In genomic region chr2:88321614-88322248, GRCh38 we compare ENCODE assay signal across 2 cellular contexts.
A peak's percentile ranks its signal among the peaks of the same experiment; 100 is the strongest.
TF ChIP-seq lines count a peak whose summit lies in the region.

No MANE protein-coding gene starts in this region.

TF ChIP-seq in H1, 55 proteins besides CTCF, POLR2A, EP300 and RAD21:
- no peak for TF ChIP-seq BRCA1 (IDR thresholded peaks at IDR 0.05; ENCODE audit: low read depth, low read length)
- TF ChIP-seq SIN3A (conservative IDR thresholded peaks at IDR 0.05 in 1 of 2, IDR thresholded peaks at IDR 0.05 in 1 of 2; ENCODE audit: low read depth in 1 of 2, low read length in 2 of 2): no peak
- no peak for TF ChIP-seq CREB1 (IDR thresholded peaks at IDR 0.05)
- TF ChIP-seq CHD1 (IDR thresholded peaks at IDR 0.05; ENCODE audit: low read depth, low read length): no peak
- no peak for TF ChIP-seq KDM1A (IDR thresholded peaks at IDR 0.05; ENCODE audit: borderline replicate concordance, low read length)
- TF ChIP-seq GTF2F1 (IDR thresholded peaks at IDR 0.05; ENCODE audit: borderline replicate concordance, low read depth, low read length): no peak
- no peak for TF ChIP-seq RBBP5 (IDR thresholded peaks at IDR 0.05; ENCODE audit: borderline replicate concordance, low read depth, low read length)
- TF ChIP-seq NANOG (IDR thresholded peaks at IDR 0.05; ENCODE audit: insufficient read depth, low read depth, low read length, poor library complexity, severe bottlenecking): no peak
- TF ChIP-seq TBP (IDR thresholded peaks at IDR 0.05; ENCODE audit: low read depth, low read length): no peak
- TF ChIP-seq SP4 (IDR thresholded peaks at IDR 0.05; ENCODE audit: low read length): no peak
- no peak for TF ChIP-seq PHF8 (conservative IDR thresholded peaks at IDR 0.05; ENCODE audit: low read depth, low read length)
- TF ChIP-seq MAFK (IDR thresholded peaks at IDR 0.05; ENCODE audit: low read depth, low read length): no peak

TF ChIP-seq in HepG2, 621 proteins besides CTCF, POLR2A, EP300 and RAD21 (continues in another document):
- no peak for TF ChIP-seq ESRRA (CRISPR knock-in tag; IDR thresholded peaks at IDR 0.05; ENCODE audit: low read depth)
- 0 out of 2 replicates have a peak, but pooled peaks have one; percentile 39 for TF ChIP-seq ZNF431 (CRISPR knock-in tag; IDR thresholded peaks at IDR 0.05; ENCODE audit: borderline replicate concordance, low read depth)
- 0 out of 2 replicates have a peak, but pooled peaks have one; percentile 66 for TF ChIP-seq ZSCAN25 (CRISPR knock-in tag; IDR thresholded peaks at IDR 0.05)
- peak; percentile 63; the same call in 1 of the 2 replicates for TF ChIP-seq ZNF263 (CRISPR knock-in tag; IDR thresholded peaks at IDR 0.05)
- 0 out of 2 replicates have a peak, but pooled peaks have one; percentile 36 for TF ChIP-seq SMAD1 (CRISPR knock-in tag; IDR thresholded peaks at IDR 0.05; ENCODE audit: borderline replicate concordance, low read depth)
- TF ChIP-seq HNF4A (CRISPR knock-in tag; IDR thresholded peaks at IDR 0.05): peak; percentile 84
- no peak for TF ChIP-seq ZNF160 (CRISPR knock-in tag; IDR thresholded peaks at IDR 0.05)
- TF ChIP-seq MXD3 (CRISPR knock-in tag; IDR thresholded peaks at IDR 0.05): no peak
- peak; percentile 76 for TF ChIP-seq ZMYM4 (CRISPR knock-in tag; IDR thresholded peaks at IDR 0.05)
- TF ChIP-seq, protein P1, sequence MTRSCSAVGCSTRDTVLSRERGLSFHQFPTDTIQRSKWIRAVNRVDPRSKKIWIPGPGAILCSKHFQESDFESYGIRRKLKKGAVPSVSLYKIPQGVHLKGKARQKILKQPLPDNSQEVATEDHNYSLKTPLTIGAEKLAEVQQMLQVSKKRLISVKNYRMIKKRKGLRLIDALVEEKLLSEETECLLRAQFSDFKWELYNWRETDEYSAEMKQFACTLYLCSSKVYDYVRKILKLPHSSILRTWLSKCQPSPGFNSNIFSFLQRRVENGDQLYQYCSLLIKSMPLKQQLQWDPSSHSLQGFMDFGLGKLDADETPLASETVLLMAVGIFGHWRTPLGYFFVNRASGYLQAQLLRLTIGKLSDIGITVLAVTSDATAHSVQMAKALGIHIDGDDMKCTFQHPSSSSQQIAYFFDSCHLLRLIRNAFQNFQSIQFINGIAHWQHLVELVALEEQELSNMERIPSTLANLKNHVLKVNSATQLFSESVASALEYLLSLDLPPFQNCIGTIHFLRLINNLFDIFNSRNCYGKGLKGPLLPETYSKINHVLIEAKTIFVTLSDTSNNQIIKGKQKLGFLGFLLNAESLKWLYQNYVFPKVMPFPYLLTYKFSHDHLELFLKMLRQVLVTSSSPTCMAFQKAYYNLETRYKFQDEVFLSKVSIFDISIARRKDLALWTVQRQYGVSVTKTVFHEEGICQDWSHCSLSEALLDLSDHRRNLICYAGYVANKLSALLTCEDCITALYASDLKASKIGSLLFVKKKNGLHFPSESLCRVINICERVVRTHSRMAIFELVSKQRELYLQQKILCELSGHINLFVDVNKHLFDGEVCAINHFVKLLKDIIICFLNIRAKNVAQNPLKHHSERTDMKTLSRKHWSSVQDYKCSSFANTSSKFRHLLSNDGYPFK (CRISPR knock-in tag; IDR thresholded peaks at IDR 0.05; ENCODE audit: borderline replicate concordance): no peak
- peak; percentile 53; the same call in 1 of the 2 replicates for TF ChIP-seq NR2C2 (CRISPR knock-in tag; IDR thresholded peaks at IDR 0.05; ENCODE audit: borderline replicate concordance)
- 0 out of 2 replicates have a peak, but pooled peaks have one; percentile 29 for TF ChIP-seq ARNTL (CRISPR knock-in tag; IDR thresholded peaks at IDR 0.05)
- peak; percentile 39; the same call in 1 of the 2 replicates for TF ChIP-seq KAT8 (CRISPR knock-in tag; IDR thresholded peaks at IDR 0.05)
- TF ChIP-seq, protein P2, sequence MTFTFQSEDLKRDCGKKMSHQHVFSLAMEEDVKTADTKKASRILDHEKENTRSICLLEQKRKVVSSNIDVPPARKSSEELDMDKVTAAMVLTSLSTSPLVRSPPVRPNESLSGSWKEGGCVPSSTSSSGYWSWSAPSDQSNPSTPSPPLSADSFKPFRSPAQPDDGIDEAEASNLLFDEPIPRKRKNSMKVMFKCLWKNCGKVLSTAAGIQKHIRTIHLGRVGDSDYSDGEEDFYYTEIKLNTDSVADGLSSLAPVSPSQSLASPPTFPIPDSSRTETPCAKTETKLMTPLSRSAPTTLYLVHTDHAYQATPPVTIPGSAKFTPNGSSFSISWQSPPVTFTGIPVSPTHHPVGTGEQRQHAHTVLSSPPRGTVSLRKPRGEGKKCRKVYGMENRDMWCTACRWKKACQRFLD (CRISPR knock-in tag; IDR thresholded peaks at IDR 0.05; ENCODE audit: borderline replicate concordance): no peak
- peak; percentile 98 for TF ChIP-seq FOXO1 (CRISPR knock-in tag; IDR thresholded peaks at IDR 0.05)
- peak; percentile 88 to 94 for TF ChIP-seq NR2F1 (CRISPR knock-in tag; IDR thresholded peaks at IDR 0.05)
- peak; percentile 30; the same call in 1 of the 2 replicates for TF ChIP-seq MIER3 (CRISPR knock-in tag; IDR thresholded peaks at IDR 0.05; ENCODE audit: borderline replicate concordance)
- TF ChIP-seq, protein P3, sequence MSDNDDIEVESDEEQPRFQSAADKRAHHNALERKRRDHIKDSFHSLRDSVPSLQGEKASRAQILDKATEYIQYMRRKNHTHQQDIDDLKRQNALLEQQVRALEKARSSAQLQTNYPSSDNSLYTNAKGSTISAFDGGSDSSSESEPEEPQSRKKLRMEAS (IDR thresholded peaks at IDR 0.05): peak; percentile 67
- TF ChIP-seq GPBP1L1 (CRISPR knock-in tag; IDR thresholded peaks at IDR 0.05): no peak
- TF ChIP-seq ZNF274 (CRISPR knock-in tag; IDR thresholded peaks at IDR 0.05): no peak
- TF ChIP-seq NONO (IDR thresholded peaks at IDR 0.05): no peak
- peak; percentile 34; the same call in 1 of the 2 replicates for TF ChIP-seq NONO (CRISPR knock-in tag; conservative IDR thresholded peaks at IDR 0.05)
- TF ChIP-seq DMAP1 (CRISPR knock-in tag; IDR thresholded peaks at IDR 0.05): no peak
- no peak for TF ChIP-seq SYNCRIP (IDR thresholded peaks at IDR 0.05; ENCODE audit: insufficient read depth, low read depth, low read length)
- peak; percentile 52; the same call in 1 of the 2 replicates for TF ChIP-seq SAP130 (CRISPR knock-in tag; IDR thresholded peaks at IDR 0.05; ENCODE audit: low read depth)
- TF ChIP-seq RXRB (CRISPR knock-in tag; IDR thresholded peaks at IDR 0.05; ENCODE audit: borderline replicate concordance): peak; percentile 88
- TF ChIP-seq, protein P4, sequence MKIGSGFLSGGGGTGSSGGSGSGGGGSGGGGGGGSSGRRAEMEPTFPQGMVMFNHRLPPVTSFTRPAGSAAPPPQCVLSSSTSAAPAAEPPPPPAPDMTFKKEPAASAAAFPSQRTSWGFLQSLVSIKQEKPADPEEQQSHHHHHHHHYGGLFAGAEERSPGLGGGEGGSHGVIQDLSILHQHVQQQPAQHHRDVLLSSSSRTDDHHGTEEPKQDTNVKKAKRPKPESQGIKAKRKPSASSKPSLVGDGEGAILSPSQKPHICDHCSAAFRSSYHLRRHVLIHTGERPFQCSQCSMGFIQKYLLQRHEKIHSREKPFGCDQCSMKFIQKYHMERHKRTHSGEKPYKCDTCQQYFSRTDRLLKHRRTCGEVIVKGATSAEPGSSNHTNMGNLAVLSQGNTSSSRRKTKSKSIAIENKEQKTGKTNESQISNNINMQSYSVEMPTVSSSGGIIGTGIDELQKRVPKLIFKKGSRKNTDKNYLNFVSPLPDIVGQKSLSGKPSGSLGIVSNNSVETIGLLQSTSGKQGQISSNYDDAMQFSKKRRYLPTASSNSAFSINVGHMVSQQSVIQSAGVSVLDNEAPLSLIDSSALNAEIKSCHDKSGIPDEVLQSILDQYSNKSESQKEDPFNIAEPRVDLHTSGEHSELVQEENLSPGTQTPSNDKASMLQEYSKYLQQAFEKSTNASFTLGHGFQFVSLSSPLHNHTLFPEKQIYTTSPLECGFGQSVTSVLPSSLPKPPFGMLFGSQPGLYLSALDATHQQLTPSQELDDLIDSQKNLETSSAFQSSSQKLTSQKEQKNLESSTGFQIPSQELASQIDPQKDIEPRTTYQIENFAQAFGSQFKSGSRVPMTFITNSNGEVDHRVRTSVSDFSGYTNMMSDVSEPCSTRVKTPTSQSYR (CRISPR knock-in tag; IDR thresholded peaks at IDR 0.05; ENCODE audit: borderline replicate concordance): peak; percentile 29; the same call in 1 of the 2 replicates
- 0 out of 2 replicates have a peak, but pooled peaks have one; percentile 33 for TF ChIP-seq KDM2A (CRISPR knock-in tag; IDR thresholded peaks at IDR 0.05; ENCODE audit: borderline replicate concordance, low read depth)
- no peak for TF ChIP-seq JUND (CRISPR knock-in tag; IDR thresholded peaks at IDR 0.05)
- TF ChIP-seq PRPF4 (IDR thresholded peaks at IDR 0.05; ENCODE audit: low read depth, low read length, poor library complexity, severe bottlenecking): no peak
- TF ChIP-seq ZNF781 (CRISPR knock-in tag; IDR thresholded peaks at IDR 0.05; ENCODE audit: borderline replicate concordance, not compliant biosample characterization): no peak
- peak; percentile 80; the same call in 1 of the 2 replicates for TF ChIP-seq TBX2 (CRISPR knock-in tag; IDR thresholded peaks at IDR 0.05; ENCODE audit: borderline replicate concordance)
- 0 out of 2 replicates have a peak, but pooled peaks have one; percentile 22 for TF ChIP-seq SIX4 (CRISPR knock-in tag; IDR thresholded peaks at IDR 0.05)
- peak; percentile 69; the same call in 1 of the 2 replicates for TF ChIP-seq TBX3 (IDR thresholded peaks at IDR 0.05; ENCODE audit: borderline replicate concordance)
- peak; percentile 38; the same call in 1 of the 2 replicates for TF ChIP-seq DPF2 (CRISPR knock-in tag; IDR thresholded peaks at IDR 0.05; ENCODE audit: borderline replicate concordance, low read depth)
- TF ChIP-seq ZFP41 (CRISPR knock-in tag; IDR thresholded peaks at IDR 0.05; ENCODE audit: borderline replicate concordance): no peak
- TF ChIP-seq PAXIP1 (CRISPR knock-in tag; conservative IDR thresholded peaks at IDR 0.05): peak; percentile 82
- TF ChIP-seq, protein P5, sequence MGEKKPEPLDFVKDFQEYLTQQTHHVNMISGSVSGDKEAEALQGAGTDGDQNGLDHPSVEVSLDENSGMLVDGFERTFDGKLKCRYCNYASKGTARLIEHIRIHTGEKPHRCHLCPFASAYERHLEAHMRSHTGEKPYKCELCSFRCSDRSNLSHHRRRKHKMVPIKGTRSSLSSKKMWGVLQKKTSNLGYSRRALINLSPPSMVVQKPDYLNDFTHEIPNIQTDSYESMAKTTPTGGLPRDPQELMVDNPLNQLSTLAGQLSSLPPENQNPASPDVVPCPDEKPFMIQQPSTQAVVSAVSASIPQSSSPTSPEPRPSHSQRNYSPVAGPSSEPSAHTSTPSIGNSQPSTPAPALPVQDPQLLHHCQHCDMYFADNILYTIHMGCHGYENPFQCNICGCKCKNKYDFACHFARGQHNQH (CRISPR knock-in tag; IDR thresholded peaks at IDR 0.05): peak; percentile 57; the same call in 1 of the 2 replicates
- TF ChIP-seq, protein P6, sequence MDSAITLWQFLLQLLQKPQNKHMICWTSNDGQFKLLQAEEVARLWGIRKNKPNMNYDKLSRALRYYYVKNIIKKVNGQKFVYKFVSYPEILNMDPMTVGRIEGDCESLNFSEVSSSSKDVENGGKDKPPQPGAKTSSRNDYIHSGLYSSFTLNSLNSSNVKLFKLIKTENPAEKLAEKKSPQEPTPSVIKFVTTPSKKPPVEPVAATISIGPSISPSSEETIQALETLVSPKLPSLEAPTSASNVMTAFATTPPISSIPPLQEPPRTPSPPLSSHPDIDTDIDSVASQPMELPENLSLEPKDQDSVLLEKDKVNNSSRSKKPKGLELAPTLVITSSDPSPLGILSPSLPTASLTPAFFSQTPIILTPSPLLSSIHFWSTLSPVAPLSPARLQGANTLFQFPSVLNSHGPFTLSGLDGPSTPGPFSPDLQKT (CRISPR knock-in tag; IDR thresholded peaks at IDR 0.05; ENCODE audit: borderline replicate concordance): no peak
- TF ChIP-seq, protein P7, sequence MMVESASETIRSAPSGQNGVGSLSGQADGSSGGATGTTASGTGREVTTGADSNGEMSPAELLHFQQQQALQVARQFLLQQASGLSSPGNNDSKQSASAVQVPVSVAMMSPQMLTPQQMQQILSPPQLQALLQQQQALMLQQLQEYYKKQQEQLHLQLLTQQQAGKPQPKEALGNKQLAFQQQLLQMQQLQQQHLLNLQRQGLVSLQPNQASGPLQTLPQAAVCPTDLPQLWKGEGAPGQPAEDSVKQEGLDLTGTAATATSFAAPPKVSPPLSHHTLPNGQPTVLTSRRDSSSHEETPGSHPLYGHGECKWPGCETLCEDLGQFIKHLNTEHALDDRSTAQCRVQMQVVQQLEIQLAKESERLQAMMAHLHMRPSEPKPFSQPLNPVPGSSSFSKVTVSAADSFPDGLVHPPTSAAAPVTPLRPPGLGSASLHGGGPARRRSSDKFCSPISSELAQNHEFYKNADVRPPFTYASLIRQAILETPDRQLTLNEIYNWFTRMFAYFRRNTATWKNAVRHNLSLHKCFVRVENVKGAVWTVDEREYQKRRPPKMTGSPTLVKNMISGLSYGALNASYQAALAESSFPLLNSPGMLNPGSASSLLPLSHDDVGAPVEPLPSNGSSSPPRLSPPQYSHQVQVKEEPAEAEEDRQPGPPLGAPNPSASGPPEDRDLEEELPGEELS (CRISPR knock-in tag; IDR thresholded peaks at IDR 0.05): peak; percentile 99
